21 cellular contexts compared by ENCODE assay signal in the genomic region with DNA sequence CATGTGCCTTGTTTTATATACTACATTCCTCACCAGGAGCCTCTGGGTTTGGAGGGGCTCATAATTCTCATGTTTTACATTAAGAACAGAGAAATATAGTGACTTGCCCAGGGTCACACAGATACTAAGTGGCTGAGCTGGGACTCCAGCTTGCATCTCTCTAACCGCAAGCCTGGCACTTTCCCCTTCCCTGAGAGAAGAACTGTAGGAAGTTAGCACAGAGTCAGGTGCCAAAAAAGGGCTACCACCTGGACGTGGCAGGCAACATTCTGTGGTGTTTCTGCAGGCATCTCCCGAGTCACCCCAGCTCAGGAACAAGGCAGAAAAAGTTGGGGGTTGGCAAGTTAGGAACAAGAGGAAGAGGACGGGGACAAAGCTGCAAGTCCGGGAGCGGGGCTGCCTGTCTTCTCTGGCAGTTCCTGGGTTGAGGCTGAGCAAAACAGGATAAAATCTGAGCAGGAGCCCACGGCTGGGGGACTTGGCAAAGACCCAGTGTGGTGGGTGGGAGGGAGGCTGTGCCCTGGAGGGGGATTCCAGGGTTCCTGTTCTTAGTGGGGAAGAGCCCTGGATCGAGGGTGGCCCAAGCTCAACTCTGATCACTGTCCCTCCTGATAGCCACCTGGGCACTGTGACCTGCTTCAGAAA. TPM values are rescaled to one million over a fixed set of nuclear protein-coding genes. Genes with fewer than 3 reads are reported as not detected.
DNase-seq lines count a peak whose midpoint lies in the region; ATAC-seq, FAIRE-seq and TF ChIP-seq lines count a peak whose summit lies in the region.
"Had no signal": no experiment of that assay in that cellular context is flagged by ENCODE, and none has a peak within 500 bp of the region (broad histone marks: within the 10 kb centered on the region; RNA-seq: fewer than 3 reads in every experiment).

No MANE protein-coding gene starts in this region.

- H3K27me3 Mint-ChIP-seq in immature natural killer cell (ENCODE audit: low read depth in 3 of 3), result peaks cover 9 to 14% (median 10%) of the 10 kb centered on the region in 3 donors
- peaks cover 5 to 9% of the 10 kb centered on the region in 2 donors for H3K27me3 Mint-ChIP-seq in stimulated activated naive B cell treated with anti-CD40 and anti-IgM and Interleukin-4, amounts not matched to agents 10 μg/mL and 1 μg/mL and 100 μg/mL, for 72 hours
- peaks cover 34% of the 10 kb centered on the region for H3K27me3 Mint-ChIP-seq in activated CD4-positive, alpha-beta memory T cell treated with anti-CD3 and anti-CD28 coated beads for 36 hours

- no peaks in the 10 kb centered on the region for H4K20me1 ChIP-seq in MM.1S (ENCODE audit: insufficient read depth, low read length)

- no peaks in the 10 kb centered on the region for H3K27me3 ChIP-seq in left ventricle myocardium inferior (ENCODE audit: low read depth)
- H3K27me3 ChIP-seq in MM.1S (replicated peaks; ENCODE audit: insufficient read depth, low read length), result peaks cover 13% of the 10 kb centered on the region

- H3K27ac ChIP-seq in left ventricle myocardium inferior (replicated peaks) (peak overlapping the region; percentile 64), MM.1S (ENCODE audit: low read length) (no peak overlapping the region), kidney (ENCODE audit: low read depth in 2 of 2, low read length in 2 of 2) (no peak overlapping the region)
- H3K27ac ChIP-seq: C4-2B had no signal

- peaks cover 85% of the 10 kb centered on the region for H3K4me1 ChIP-seq in left ventricle myocardium inferior
- H3K4me1 ChIP-seq in MM.1S (ENCODE audit: low read length), result peaks cover 35% of the 10 kb centered on the region
- peaks cover 0 to 2% of the 10 kb centered on the region in 2 donors for H3K4me1 ChIP-seq in kidney (ENCODE audit: control insufficient read depth in 1 of 2, insufficient read depth in 1 of 2, low read depth in 1 of 2, low read length in 2 of 2)

- H3F3A ChIP-seq in MM.1S (ENCODE audit: insufficient read depth, low read length), result 0 out of 2 replicates have a peak, but pooled peaks cover 3% of the 10 kb centered on the region

- H3K36me3 ChIP-seq in left ventricle myocardium inferior, result peaks cover 28% of the 10 kb centered on the region
- no peaks in the 10 kb centered on the region for H3K36me3 ChIP-seq in MM.1S (replicated peaks; ENCODE audit: insufficient read depth, low read length)
- no peaks in the 10 kb centered on the region for H3K36me3 ChIP-seq in kidney (ENCODE audit: control insufficient read depth in 1 of 2, insufficient read depth in 2 of 2, low read length in 2 of 2)

- peaks cover 18 to 40% of the 10 kb centered on the region in 2 donors for H3K4me1 Mint-ChIP-seq in immature natural killer cell
- H3K4me1 Mint-ChIP-seq in stimulated activated naive B cell treated with anti-CD40 and anti-IgM and Interleukin-4, amounts not matched to agents 10 μg/mL and 1 μg/mL and 100 μg/mL, for 72 hours, result peaks cover 68 to 88% of the 10 kb centered on the region in 2 donors
- no peaks in the 10 kb centered on the region for H3K4me1 Mint-ChIP-seq in activated CD4-positive, alpha-beta memory T cell treated with anti-CD3 and anti-CD28 coated beads for 36 hours (ENCODE audit: low read depth)

- H3K79me2 ChIP-seq in MM.1S (ENCODE audit: low read length), result no peaks in the 10 kb centered on the region

- H3K4me2 ChIP-seq in MM.1S (ENCODE audit: low read depth, low read length), result 0 out of 2 replicates have a peak overlapping the region, but pooled peaks have one; percentile 3

- no peak for FAIRE-seq in kidney (lab: Jason Lieb, UNC)
- FAIRE-seq: A204.1, HTR-8/SVneo had no signal

- H2AFZ ChIP-seq in MM.1S (ENCODE audit: low read length), result no peak overlapping the region

- H3K36me3 Mint-ChIP-seq in immature natural killer cell, result peaks cover 0 to 6% (median 3%) of the 10 kb centered on the region in 3 donors
- H3K36me3 Mint-ChIP-seq in stimulated activated naive B cell treated with anti-CD40 and anti-IgM and Interleukin-4, amounts not matched to agents 10 μg/mL and 1 μg/mL and 100 μg/mL, for 72 hours, result no peaks in the 10 kb centered on the region
- no peaks in the 10 kb centered on the region for H3K36me3 Mint-ChIP-seq in activated CD4-positive, alpha-beta memory T cell treated with anti-CD3 and anti-CD28 coated beads for 36 hours
- H3K36me3 Mint-ChIP-seq: IgD-negative memory B cell had no signal

- no peaks in the 10 kb centered on the region for H3K9me2 ChIP-seq in MM.1S (replicated peaks; ENCODE audit: insufficient read depth, low read length)

- H3K4me3 ChIP-seq in left ventricle myocardium inferior (no peak overlapping the region), MM.1S (ENCODE audit: low read length) (no peak overlapping the region), kidney (ENCODE audit: low read length in 2 of 2) (no peak overlapping the region)

- intact Hi-C loops in left ventricle myocardium inferior (cut with micrococcal nuclease) (no loop called here), Right ventricle myocardium superior (cut with DNase I) (no loop called here), kidney (cut with DNase I) (no loop called here)
- intact Hi-C loops in activated CD4-positive, alpha-beta memory T cell treated with anti-CD3 and anti-CD28 coated beads for 36 hours (cut with micrococcal nuclease), result no loop called here

- no peak for DNase-seq in left ventricle myocardium inferior
- DNase-seq in Right ventricle myocardium superior, result no peak
- no peak for DNase-seq in MM.1S
- DNase-seq in immature natural killer cell, result no peak
- no peak for DNase-seq in stimulated activated naive B cell treated with anti-CD40 and anti-IgM and Interleukin-4, amounts not matched to agents 10 μg/mL and 1 μg/mL and 100 μg/mL, for 72 hours
- no peak for DNase-seq in kidney
- DNase-seq in activated CD4-positive, alpha-beta memory T cell treated with anti-CD3 and anti-CD28 coated beads for 36 hours, result no peak
- no peak for DNase-seq in HuH-7 (ENCODE audit: low spot score)
- DNase-seq: DMS79 treated with DMSO at 0.1 percent for 48 hours; H7; NCI-H1694 treated with DMSO at 0.1 percent for 48 hours; NCI-H748 treated with DMSO at 0.1 percent for 48 hours; NK-92 treated with Interleukin-12 subunit alpha and Interleukin-12 subunit beta, amount 100 ng/mL, for 24 hours; OCI-M1; SHP77 treated with DMSO at 0.1 percent for 48 hours had no signal

- no peak overlapping the region for H3K9ac ChIP-seq in MM.1S (ENCODE audit: low read length)
- H3K9ac ChIP-seq in kidney (ENCODE audit: low read length in 2 of 2), result no peak overlapping the region

- TF ChIP-seq CTCF in left ventricle myocardium inferior (IDR thresholded peaks at IDR 0.05; ENCODE audit: borderline replicate concordance), result no peak
- no peak for TF ChIP-seq CTCF in MM.1S (IDR thresholded peaks at IDR 0.05; ENCODE audit: low read length)
- no peak for TF ChIP-seq CTCF in kidney (IDR thresholded peaks at IDR 0.05; ENCODE audit: borderline replicate concordance, extremely low read depth, insufficient read depth)

- H3K9me3 Mint-ChIP-seq in immature natural killer cell, result peaks cover 0 to 2% (median 0%) of the 10 kb centered on the region in 6 donors
- no peaks in the 10 kb centered on the region for H3K9me3 Mint-ChIP-seq in stimulated activated naive B cell treated with anti-CD40 and anti-IgM and Interleukin-4, amounts not matched to agents 10 μg/mL and 1 μg/mL and 100 μg/mL, for 72 hours
- no peaks in the 10 kb centered on the region for H3K9me3 Mint-ChIP-seq in activated CD4-positive, alpha-beta memory T cell treated with anti-CD3 and anti-CD28 coated beads for 36 hours
- H3K9me3 Mint-ChIP-seq: IgD-negative memory B cell had no signal

- peak overlapping the region in 1 of 6 donors; percentile 51 for H3K27ac Mint-ChIP-seq in immature natural killer cell
- H3K27ac Mint-ChIP-seq in stimulated activated naive B cell treated with anti-CD40 and anti-IgM and Interleukin-4, amounts not matched to agents 10 μg/mL and 1 μg/mL and 100 μg/mL, for 72 hours, result peak overlapping the region; percentile 11
- no peak overlapping the region for H3K27ac Mint-ChIP-seq in activated CD4-positive, alpha-beta memory T cell treated with anti-CD3 and anti-CD28 coated beads for 36 hours

- no peak for ATAC-seq in Right ventricle myocardium superior (ENCODE audit: poor library complexity)
- no peak for ATAC-seq in stimulated activated naive B cell treated with anti-CD40 and anti-IgM and Interleukin-4, amounts not matched to agents 10 μg/mL and 1 μg/mL and 100 μg/mL, for 72 hours (replicated peaks)

- POLR2A ChIA-PET in activated CD4-positive, alpha-beta memory T cell treated with anti-CD3 and anti-CD28 coated beads for 36 hours (lab: Charles Lee), result interaction anchor here (0.6 kb wide), 1 partner anchor 44 kb away, joined by 4 read pairs; no protein-coding TSS in a partner anchor

- H3K4me3 Mint-ChIP-seq in immature natural killer cell, result peak overlapping the region; percentile 33 to 71 (median 59)
- H3K4me3 Mint-ChIP-seq in stimulated activated naive B cell treated with anti-CD40 and anti-IgM and Interleukin-4, amounts not matched to agents 10 μg/mL and 1 μg/mL and 100 μg/mL, for 72 hours, result peak overlapping the region; percentile 63 to 71
- no peak overlapping the region for H3K4me3 Mint-ChIP-seq in activated CD4-positive, alpha-beta memory T cell treated with anti-CD3 and anti-CD28 coated beads for 36 hours

- H3K9me3 ChIP-seq in left ventricle myocardium inferior (replicated peaks) (no peaks in the 10 kb centered on the region), MM.1S (replicated peaks; ENCODE audit: insufficient read depth, low read length) (no peaks in the 10 kb centered on the region), kidney (ENCODE audit: control insufficient read depth in 1 of 2, low read length in 2 of 2) (no peaks in the 10 kb centered on the region)

- CTCF ChIA-PET in activated CD4-positive, alpha-beta memory T cell treated with anti-CD3 and anti-CD28 coated beads for 36 hours (lab: Charles Lee), result no interaction called here

RNA-seq across cellular contexts. Expression of gene PLA2G5, which starts 9.8 kb away (rescaled TPM):
- total RNA-seq in left ventricle myocardium inferior (51.4 TPM), Right ventricle myocardium superior (56.7 TPM), kidney (0.47 TPM)
- polyA plus RNA-seq in immature natural killer cell (not detected), kidney (ENCODE audit: insufficient read depth, low read depth, low replicate concordance) (0.58 TPM)
- not detected for total RNA-seq in activated CD4-positive, alpha-beta memory T cell treated with anti-CD3 and anti-CD28 coated beads for 36 hours
- total RNA-seq: LHCN-M2, NCI-H460 had no signal
- polyA plus RNA-seq: IgD-negative memory B cell had no signal

RNA-seq across cellular contexts. Expression of gene PLA2G2D, which starts 39.6 kb away (rescaled TPM):
- total RNA-seq in left ventricle myocardium inferior (not detected), Right ventricle myocardium superior (not detected), kidney (1.1 TPM)
- polyA plus RNA-seq in immature natural killer cell (not detected), kidney (ENCODE audit: insufficient read depth, low read depth, low replicate concordance) (not detected)
- under 1 TPM in 1 of 2 experiments, not detected in 1; 0.07 TPM for total RNA-seq in activated CD4-positive, alpha-beta memory T cell treated with anti-CD3 and anti-CD28 coated beads for 36 hours
- total RNA-seq: H7, LHCN-M2, NCI-H460 had no signal

RNA-seq across cellular contexts. Expression of gene PLA2G2F, which starts 59.3 kb away (rescaled TPM):
- total RNA-seq in left ventricle myocardium inferior (not detected), Right ventricle myocardium superior (not detected), kidney (not detected)
- polyA plus RNA-seq in immature natural killer cell (not detected), kidney (ENCODE audit: insufficient read depth, low read depth, low replicate concordance) (not detected)
- not detected for total RNA-seq in activated CD4-positive, alpha-beta memory T cell treated with anti-CD3 and anti-CD28 coated beads for 36 hours
- total RNA-seq: H7, LHCN-M2, NCI-H460 had no signal
- polyA plus RNA-seq: IgD-negative memory B cell had no signal

Comparison
In these comparisons a context has a peak if more than half of its experiments do, and no peak if none do; other contexts are left out.
1. RNA of gene PLA2G5, which starts 9.8 kb away (total RNA-seq): 56.7 TPM in Right ventricle myocardium superior (single experiment) and 51.4 TPM in left ventricle myocardium inferior (single experiment); 0.47 TPM in kidney (single experiment) and not detected in activated CD4-positive, alpha-beta memory T cell treated with anti-CD3 and anti-CD28 coated beads for 36 hours; every median in the first group is over 10 times any median in the second.